In genomic region chr22:25690798-25691197, GRCh38 we compare ENCODE assay signal across 14 cellular contexts. TPM values are rescaled to one million over a fixed set of nuclear protein-coding genes. Genes with fewer than 3 reads are reported as not detected.
"Had no signal": no experiment of that assay in that cellular context is flagged by ENCODE, and none has a peak within 500 bp of the region (broad histone marks: within the 10 kb centered on the region; RNA-seq: fewer than 3 reads in every experiment).

No MANE protein-coding gene starts in this region.

- H3K9me3 Mint-ChIP-seq: activated naive CD4-positive, alpha-beta T cell treated with anti-CD3 and anti-CD28 coated beads, Interleukin-2, amount 10 ng/mL, durations not matched to agents 7 days and 5 days; naive thymus-derived CD4-positive, alpha-beta T cell had no signal

- H3K27ac Mint-ChIP-seq: activated CD4-positive, alpha-beta T cell treated with anti-CD3 and anti-CD28 coated beads for 36 hours; activated naive CD4-positive, alpha-beta T cell treated with anti-CD3 and anti-CD28 coated beads, Interleukin-2, amount 10 ng/mL, durations not matched to agents 7 days and 5 days; naive thymus-derived CD4-positive, alpha-beta T cell had no signal

- H3K4me1 ChIP-seq: ascending aorta, pancreas, tibial artery had no signal

- H3K4me1 Mint-ChIP-seq: activated CD4-positive, alpha-beta T cell treated with anti-CD3 and anti-CD28 coated beads for 36 hours; activated naive CD4-positive, alpha-beta T cell treated with anti-CD3 and anti-CD28 coated beads, Interleukin-2, amount 10 ng/mL, durations not matched to agents 7 days and 5 days had no signal

- H3K27me3 ChIP-seq: ascending aorta, dorsolateral prefrontal cortex, pancreas, tibial artery had no signal

- DNase-seq: activated CD4-positive, alpha-beta T cell treated with anti-CD3 and anti-CD28 coated beads for 36 hours; activated naive CD4-positive, alpha-beta T cell treated with anti-CD3 and anti-CD28 coated beads, Interleukin-2, amount 10 ng/mL, durations not matched to agents 7 days and 5 days; dorsolateral prefrontal cortex; mammary epithelial cell; naive thymus-derived CD4-positive, alpha-beta T cell; pancreas; stimulated activated CD4-positive, alpha-beta T cell treated with anti-CD3 and anti-CD28 coated beads, Interleukin-12 subunit alpha, Interleukin-12 subunit beta, amount 100 ng/mL, for 4 hours; stimulated activated CD4-positive, alpha-beta T cell treated with anti-CD3 and anti-CD28 coated beads, Interleukin-2, amount 100 ng/mL, for 48 hours; stimulated activated naive CD4-positive, alpha-beta T cell; T1000; tibial artery had no signal

- H3K4me3 ChIP-seq: ascending aorta, dorsolateral prefrontal cortex, pancreas, tibial artery had no signal

- H3K27me3 Mint-ChIP-seq: activated CD4-positive, alpha-beta T cell treated with anti-CD3 and anti-CD28 coated beads for 36 hours; activated naive CD4-positive, alpha-beta T cell treated with anti-CD3 and anti-CD28 coated beads, Interleukin-2, amount 10 ng/mL, durations not matched to agents 7 days and 5 days; naive thymus-derived CD4-positive, alpha-beta T cell had no signal

- H3K9me3 ChIP-seq: ascending aorta, pancreas, tibial artery had no signal

- H3K27ac ChIP-seq: ascending aorta, dorsolateral prefrontal cortex, pancreas, tibial artery, VCaP had no signal

- ATAC-seq: activated CD4-positive, alpha-beta T cell treated with anti-CD3 and anti-CD28 coated beads for 36 hours; naive thymus-derived CD4-positive, alpha-beta T cell; pancreas had no signal

- H3K4me3 Mint-ChIP-seq: activated CD4-positive, alpha-beta T cell treated with anti-CD3 and anti-CD28 coated beads for 36 hours; activated naive CD4-positive, alpha-beta T cell treated with anti-CD3 and anti-CD28 coated beads, Interleukin-2, amount 10 ng/mL, durations not matched to agents 7 days and 5 days; naive thymus-derived CD4-positive, alpha-beta T cell had no signal

RNA-seq across cellular contexts. Expression of gene MYO18B, which starts 51.2 kb away (rescaled TPM):
- total RNA-seq: bronchial epithelial cell had no signal
- polyA plus RNA-seq: mammary epithelial cell; naive thymus-derived CD4-positive, alpha-beta T cell had no signal
